Comparison of ENCODE assay signal across 28 cellular contexts in genomic region chr18:49234984-49235383, GRCh38.
"Had no signal": no experiment of that assay in that cellular context is flagged by ENCODE, and none has a peak within 500 bp of the region (broad histone marks: within the 10 kb centered on the region; RNA-seq: fewer than 3 reads in every experiment).

No MANE protein-coding gene starts in this region.

- H3K27me3 ChIP-seq: colonic mucosa, dorsolateral prefrontal cortex, esophagus muscularis mucosa, esophagus squamous epithelium, foreskin keratinocyte, gastrocnemius medialis, gastroesophageal sphincter, heart left ventricle, heart right ventricle had no signal

- H3K27ac ChIP-seq: colonic mucosa, coronary artery, dorsolateral prefrontal cortex, epithelial cell of prostate, esophagus muscularis mucosa, esophagus squamous epithelium, foreskin keratinocyte, gastrocnemius medialis, gastroesophageal sphincter, heart left ventricle, heart right ventricle had no signal

- H3K4me3 ChIP-seq: colonic mucosa, coronary artery, dorsolateral prefrontal cortex, esophagus muscularis mucosa, esophagus squamous epithelium, gastrocnemius medialis, gastroesophageal sphincter, heart left ventricle, heart right ventricle had no signal

- H3K9me3 ChIP-seq: colonic mucosa, esophagus muscularis mucosa, esophagus squamous epithelium, gastrocnemius medialis, gastroesophageal sphincter had no signal

- H3K4me1 ChIP-seq: colonic mucosa, esophagus muscularis mucosa, esophagus squamous epithelium, foreskin keratinocyte, gastrocnemius medialis, gastroesophageal sphincter had no signal

- H3K36me3 ChIP-seq: colonic mucosa, gastrocnemius medialis, heart left ventricle had no signal

- DNase-seq: colonic mucosa; cortex of kidney; dermis blood vessel endothelial cell; dorsolateral prefrontal cortex; effector CD4-positive, alpha-beta T cell; effector CD8-positive, alpha-beta T cell; effector memory CD4-positive, alpha-beta T cell; effector memory CD8-positive, alpha-beta T cell; endodermal cell; erythroblast; esophagus squamous epithelium; foreskin fibroblast; foreskin keratinocyte; foreskin melanocyte; gastrocnemius medialis; glutamatergic neuron; head of caudate nucleus; heart left ventricle; heart right ventricle had no signal

- ATAC-seq: effector memory CD8-positive, alpha-beta T cell; esophagus mucosa; foreskin keratinocyte; gastrocnemius medialis; gastroesophageal sphincter; heart left ventricle; heart right ventricle had no signal

- FAIRE-seq: colon, endometrium, endothelial cell of umbilical vein, frontal cortex had no signal
